1 cellular context compared by ENCODE assay signal in genomic region chr5:33734541-33734940, GRCh38.
TF ChIP-seq lines count a peak whose summit lies in the region.

No MANE protein-coding gene starts in this region.

TF ChIP-seq in IMR-90, 13 proteins besides CTCF, POLR2A, EP300 and RAD21:
- no peak for TF ChIP-seq CEBPB (IDR thresholded peaks at IDR 0.05; ENCODE audit: low read depth, low read length)
- no peak for TF ChIP-seq FOS (IDR thresholded peaks at IDR 0.05; ENCODE audit: low read depth, low read length)
- no peak for TF ChIP-seq BHLHE40 (IDR thresholded peaks at IDR 0.05; ENCODE audit: low read depth, low read length)
- no peak for TF ChIP-seq MXI1 (IDR thresholded peaks at IDR 0.05; ENCODE audit: borderline replicate concordance, low read depth, low read length)
- no peak for TF ChIP-seq ELK1 (IDR thresholded peaks at IDR 0.05; ENCODE audit: borderline replicate concordance, low read depth, low read length)
- TF ChIP-seq CHD1 (IDR thresholded peaks at IDR 0.05; ENCODE audit: low read depth, low read length), result no peak
- no peak for TF ChIP-seq USF2 (IDR thresholded peaks at IDR 0.05; ENCODE audit: low read depth, low read length)
- no peak for TF ChIP-seq RFX5 (IDR thresholded peaks at IDR 0.05; ENCODE audit: low read depth, low read length)
- TF ChIP-seq NFE2L2 (IDR thresholded peaks at IDR 0.05; ENCODE audit: low read depth, low read length), result no peak
- TF ChIP-seq RCOR1 (IDR thresholded peaks at IDR 0.05; ENCODE audit: insufficient replicate concordance, low read length), result no peak
- TF ChIP-seq SMC3 (IDR thresholded peaks at IDR 0.05; ENCODE audit: low read depth, low read length), result no peak
- no peak for TF ChIP-seq MAZ (IDR thresholded peaks at IDR 0.05; ENCODE audit: borderline replicate concordance, low read depth, low read length)
- TF ChIP-seq MAFK (IDR thresholded peaks at IDR 0.05; ENCODE audit: low read depth, low read length), result no peak
TF ChIP-seq in IMR-90: peak in this region for 0.
